In the genomic region with DNA sequence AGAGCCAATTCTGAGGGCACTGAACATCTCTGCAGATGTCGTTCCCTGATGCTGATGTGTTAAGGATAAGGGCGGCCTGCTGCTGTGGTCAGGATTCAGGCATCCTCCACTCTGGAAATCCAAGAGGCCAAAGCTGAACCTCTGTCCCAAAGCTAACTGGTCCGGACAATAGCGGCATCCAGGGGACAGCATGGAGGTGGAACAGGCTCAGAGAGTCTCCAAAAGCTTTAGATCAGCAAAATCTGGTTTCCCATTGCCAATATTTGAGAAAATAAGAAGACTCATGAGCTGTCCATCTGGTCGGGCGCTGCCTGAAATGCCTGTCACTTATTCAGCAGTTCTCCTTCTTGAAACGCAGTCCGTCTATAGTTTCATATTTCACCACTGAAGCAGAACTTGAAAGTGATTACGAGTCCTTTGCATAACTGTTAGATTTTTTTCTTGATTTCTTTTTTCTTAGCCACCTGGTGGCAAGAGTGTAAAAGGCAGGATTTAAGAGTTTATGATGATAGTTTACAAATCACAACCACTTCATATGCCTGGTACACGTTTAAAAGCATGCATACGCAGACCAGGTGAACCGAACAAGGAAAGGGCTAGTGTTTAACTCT, we compare ENCODE assay signal across 8 cellular contexts. TPM values are rescaled to one million over a fixed set of nuclear protein-coding genes. Genes with fewer than 3 reads are reported as not detected.
DNase-seq lines count a peak whose midpoint lies in the region; ATAC-seq and TF ChIP-seq lines count a peak whose summit lies in the region.

No MANE protein-coding gene starts in this region.

- no peak overlapping the region for H3K4me2 ChIP-seq in osteoblast (ENCODE audit: insufficient read depth, low read length)

- POLR2A ChIA-PET in CD8-positive, alpha-beta memory T cell (lab: Charles Lee), result no interaction called here

- DNase-seq in CD8-positive, alpha-beta memory T cell, result peak in 2 of 5 donors; percentile 13 to 32
- DNase-seq in NCI-H524 (lab: John Stamatoyannopoulos, UW) (peak; percentile 69 to 85), choroid plexus epithelial cell (ENCODE audit: low read depth) (peak; percentile 88), osteoblast (ENCODE audit: insufficient read length, low spot score, missing footprints) (peak; percentile 90), middle frontal gyrus (ENCODE audit: extremely low spot score, low spot score) (no peak), putamen (ENCODE audit: low spot score) (no peak)

- no peak overlapping the region for H3K4me3 ChIP-seq in CD8-positive, alpha-beta memory T cell (ENCODE audit: low read length)
- no peak overlapping the region for H3K4me3 ChIP-seq in choroid plexus epithelial cell (ENCODE audit: low read depth, low read length)
- no peak overlapping the region for H3K4me3 ChIP-seq in osteoblast (ENCODE audit: insufficient read depth, low read length)

- peaks cover 16 to 29% (median 26%) of the 10 kb centered on the region in 3 donors for H3K4me1 Mint-ChIP-seq in CD8-positive, alpha-beta memory T cell

- no peaks in the 10 kb centered on the region for H3K9me3 Mint-ChIP-seq in CD8-positive, alpha-beta memory T cell

- H3K9me3 ChIP-seq in CD8-positive, alpha-beta memory T cell (ENCODE audit: low read length), result no peaks in the 10 kb centered on the region
- no peaks in the 10 kb centered on the region for H3K9me3 ChIP-seq in osteoblast (ENCODE audit: low read depth, low read length)

- no peaks in the 10 kb centered on the region for H3K27me3 Mint-ChIP-seq in CD8-positive, alpha-beta memory T cell

- H3K27me3 ChIP-seq in CD8-positive, alpha-beta memory T cell (ENCODE audit: insufficient read depth, low read length, poor library complexity, severe bottlenecking), result no peaks in the 10 kb centered on the region
- no peaks in the 10 kb centered on the region for H3K27me3 ChIP-seq in osteoblast (ENCODE audit: insufficient read depth, low read length)

- H3K36me3 ChIP-seq in CD8-positive, alpha-beta memory T cell (ENCODE audit: insufficient read depth, low read length), result no peaks in the 10 kb centered on the region
- no peaks in the 10 kb centered on the region for H3K36me3 ChIP-seq in osteoblast (ENCODE audit: insufficient read depth, low read length)

- H3K27ac ChIP-seq in CD8-positive, alpha-beta memory T cell (ENCODE audit: low read depth, low read length), result no peak overlapping the region
- no peak overlapping the region for H3K27ac ChIP-seq in osteoblast (ENCODE audit: low read depth, low read length)

- CTCF ChIA-PET in CD8-positive, alpha-beta memory T cell (lab: Charles Lee), result interaction anchor here (0.8 kb wide), 1 partner anchor 734 kb away, joined by 3 read pairs; no protein-coding TSS in a partner anchor

- no peaks in the 10 kb centered on the region for H3K79me2 ChIP-seq in osteoblast (ENCODE audit: insufficient read depth, low read length)

- H2AFZ ChIP-seq in osteoblast (ENCODE audit: low read length), result no peak overlapping the region

- ATAC-seq in GM18861 (IDR thresholded peaks at IDR 0.05; ENCODE audit: unreplicated experiment), result peak; percentile 89
- ATAC-seq in HG02943 (IDR thresholded peaks at IDR 0.05; ENCODE audit: low read depth, unreplicated experiment), result peak; percentile 90

- H3K4me1 ChIP-seq in CD8-positive, alpha-beta memory T cell (ENCODE audit: insufficient read depth, low read length), result peaks cover 6% of the 10 kb centered on the region
- H3K4me1 ChIP-seq in osteoblast (ENCODE audit: insufficient read depth, low read length), result no peaks in the 10 kb centered on the region

- H3K4me3 Mint-ChIP-seq in CD8-positive, alpha-beta memory T cell, result peak overlapping the region in 4 of 7 donors; percentile 15 to 52 (median 22)

- H4K20me1 ChIP-seq in osteoblast (ENCODE audit: insufficient read depth, low read length), result no peaks in the 10 kb centered on the region

- peak; percentile 61 for TF ChIP-seq CTCF in choroid plexus epithelial cell (conservative IDR thresholded peaks at IDR 0.05; ENCODE audit: low read depth, low read length)
- peak; percentile 58 for TF ChIP-seq CTCF in osteoblast (IDR thresholded peaks at IDR 0.05; ENCODE audit: extremely low read depth, low read depth, low read length)

- H3K27ac Mint-ChIP-seq in CD8-positive, alpha-beta memory T cell, result peak overlapping the region in 1 of 8 donors; percentile 74

- H3K36me3 Mint-ChIP-seq in CD8-positive, alpha-beta memory T cell, result peaks cover 4 to 14% (median 8%) of the 10 kb centered on the region in 3 donors

RNA-seq across cellular contexts. Expression of a gene that starts 45.9 kb away (rescaled TPM):
- 1 to 10 TPM; 4.9 to 5.7 TPM for total RNA-seq in CD8-positive, alpha-beta memory T cell
- 9.2 TPM for polyA plus RNA-seq in CD8-positive, alpha-beta memory T cell
- total RNA-seq in osteoblast, result 7.1 and 7.6 TPM in 2 replicates

Comparison
In these comparisons a context has a peak if more than half of its experiments do, and no peak if none do; other contexts are left out.
1. DNase-seq: peak in NCI-H524 (2 of 2), choroid plexus epithelial cell (single experiment) and osteoblast (single experiment); none in middle frontal gyrus (single experiment) and putamen (single experiment).